Comparison of ENCODE assay signal across 8 cellular contexts in the genomic region with DNA sequence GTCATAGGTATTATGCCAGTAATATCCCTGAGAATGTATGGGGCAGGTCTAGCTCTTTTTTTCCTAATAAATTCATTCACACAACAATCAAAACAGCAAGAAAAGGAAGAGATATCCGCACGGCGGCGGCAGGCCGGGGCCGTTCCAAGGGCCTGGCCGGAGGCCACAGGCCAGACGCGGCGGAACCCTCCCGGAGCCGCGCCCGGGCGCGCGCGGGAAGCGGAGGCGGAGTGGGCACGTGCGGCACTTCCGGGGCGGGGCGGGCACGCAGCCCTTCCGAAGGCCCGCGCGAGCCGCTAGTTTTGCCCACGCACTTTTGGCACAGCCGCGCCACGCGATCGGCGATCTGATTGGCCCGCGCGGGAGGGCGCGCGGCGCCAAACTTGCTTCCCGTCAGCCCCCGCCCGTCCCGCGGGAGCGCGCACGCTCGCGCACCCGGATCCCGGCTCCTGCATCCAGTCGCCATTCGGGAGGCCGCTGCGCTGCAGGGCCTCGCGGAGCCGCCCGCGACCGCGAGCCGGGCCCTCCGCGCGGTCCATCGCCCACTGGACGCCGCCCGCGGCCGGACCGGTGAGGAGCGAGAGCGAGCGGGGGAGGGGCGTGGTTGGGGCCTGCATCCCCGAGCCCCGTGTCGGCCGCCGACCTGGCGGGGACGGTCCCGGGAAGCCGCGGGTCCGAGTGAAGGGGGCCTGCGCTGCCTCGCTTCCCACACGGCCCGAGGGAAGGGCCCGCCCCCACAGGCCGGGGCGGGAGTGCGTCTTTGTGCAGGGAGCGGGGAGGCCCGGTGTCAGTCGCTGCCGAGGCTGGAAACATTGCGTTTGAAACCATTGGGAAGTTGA. TPM values are rescaled to one million over a fixed set of nuclear protein-coding genes. Genes with fewer than 3 reads are reported as not detected.
DNase-seq lines count a peak whose midpoint lies in the region; ATAC-seq and TF ChIP-seq lines count a peak whose summit lies in the region.

TSS of gene CHAMP1 (plus strand) at position 430 of the 839 bp plus-strand sequence. CDS start 9,340 bp downstream, outside the sequence.

- no peaks in the 10 kb centered on the region for H3K9me3 ChIP-seq in adrenal gland (replicated peaks in 1 of 3)
- H3K9me3 ChIP-seq in heart left ventricle = no peaks in the 10 kb centered on the region
- H3K9me3 ChIP-seq in transverse colon = no peaks in the 10 kb centered on the region

- 0 to 1% (median 0%) methylated on average over 49 to 107 of the region's 107 CpGs for whole genome bisulfite sequencing in adrenal gland, 4 donors
- 0 to 1% (median 0%) methylated on average over 32 to 107 of the region's 107 CpGs for WGBS in heart left ventricle, 4 donors
- 0% methylated on average over 7 to 92 of the region's 107 CpGs for WGBS in transverse colon (ENCODE audit: low coverage in 1 of 2), 2 donors

- no peak for TF ChIP-seq EP300 in transverse colon (IDR thresholded peaks at IDR 0.05; ENCODE audit: low read depth)

- TF ChIP-seq CTCF in GM13977 (IDR thresholded peaks at IDR 0.05; ENCODE audit: extremely low read depth, insufficient read depth, missing control alignments) = no peak
- peak in 1 of 6 experiments; percentile 35 for TF ChIP-seq CTCF in adrenal gland (IDR thresholded peaks at IDR 0.05)
- TF ChIP-seq CTCF in heart left ventricle (IDR thresholded peaks at IDR 0.05) = peak in 1 of 12 donors; percentile 9
- no peak for TF ChIP-seq CTCF in transverse colon (IDR thresholded peaks at IDR 0.05)

- H3K4me3 ChIP-seq in adrenal gland = peak within 1 kb of the TSS; percentile 41 to 98 (median 64)
- peak within 1 kb of the TSS; percentile 68 to 95 (median 80) for H3K4me3 ChIP-seq in heart left ventricle
- peak within 1 kb of the TSS; percentile 85 to 92 (median 88) for H3K4me3 ChIP-seq in transverse colon

- H3K27me3 ChIP-seq in adrenal gland = no peaks in the 10 kb centered on the region
- no peaks in the 10 kb centered on the region for H3K27me3 ChIP-seq in heart left ventricle
- H3K27me3 ChIP-seq in transverse colon = no peaks in the 10 kb centered on the region

- intact Hi-C loops in adrenal gland (cut with DNase I) (no loop called here), heart left ventricle (cut with DNase I) (loop anchor here in 2 of 10 donors (1.0 kb wide), 1 partner anchor 33 kb away; the partner anchor contains the start of gene UPF3A (in 2 of the 2)), transverse colon (cut with DNase I; ENCODE audit: low total_unique reads) (no loop called here)

- H3K27ac ChIP-seq in adrenal gland = peak within 1 kb of the TSS; percentile 78 to 99 (median 93)
- H3K27ac ChIP-seq in heart left ventricle = peak within 1 kb of the TSS; percentile 51 to 97 (median 92)
- H3K27ac ChIP-seq in transverse colon = peak within 1 kb of the TSS; percentile 95 to 99 (median 98)

- TF ChIP-seq POLR2A in adrenal gland (IDR thresholded peaks at IDR 0.05) (peak; percentile 90 to 96), heart left ventricle (IDR thresholded peaks at IDR 0.05) (peak; percentile 8 to 88), transverse colon (IDR thresholded peaks at IDR 0.05) (peak; percentile 60)

- ATAC-seq in HG02852 (IDR thresholded peaks at IDR 0.05; ENCODE audit: unreplicated experiment) = peak; percentile 79
- peak; percentile 86 to 97 (median 96) for ATAC-seq in heart left ventricle

- in situ Hi-C loops in GM13977 (cut with MboI; ENCODE audit: low pct_unique_long_range_greater_than_20kb, low sequenced_read_pairs, unreplicated experiment) (no loop called here), transverse colon (cut with MboI; ENCODE audit: low pct_ligation_motif_present in 1 of 4, low pct_unique_long_range_greater_than_20kb in 1 of 4, low sequenced_read_pairs in 3 of 4) (no loop called here)

- DNase-seq in GM13977 (ENCODE audit: low spot score) = peak; percentile 96
- DNase-seq in NCI-H1436 treated with DMSO at 0.1 percent for 48 hours (lab: John Stamatoyannopoulos, UW) = peak; percentile 64
- DNase-seq in T-helper 1 cell = peak; percentile 79 to 96 (median 81)
- peak; percentile 95 to 98 (median 97) for DNase-seq in adrenal gland
- DNase-seq in heart left ventricle = peak; percentile 96 to 99 (median 97)
- peak; percentile 93 for DNase-seq in pons (ENCODE audit: low spot score)
- peak; percentile 97 for DNase-seq in transverse colon

- H3K4me1 ChIP-seq in adrenal gland (replicated peaks in 1 of 2) (peaks cover 15 to 46% of the 10 kb centered on the region in 2 donors), heart left ventricle (peaks cover 2 to 50% (median 33%) of the 10 kb centered on the region in 12 donors), transverse colon (peaks cover 6 to 50% (median 26%) of the 10 kb centered on the region in 4 donors)

- no peaks in the 10 kb centered on the region for H3K36me3 ChIP-seq in adrenal gland (replicated peaks in 1 of 2)
- H3K36me3 ChIP-seq in heart left ventricle = no peaks in the 10 kb centered on the region
- no peaks in the 10 kb centered on the region for H3K36me3 ChIP-seq in transverse colon

RNA-seq across cellular contexts. Expression of gene CHAMP1, which starts in this region (rescaled TPM):
- total RNA-seq in adrenal gland (10 to 100 TPM in 7 of 8 donors, 1 to 10 TPM in 1; 7.4 to 23.9 (median 19.8) TPM), heart left ventricle (10 to 100 TPM in 5 of 9 donors, 1 to 10 TPM in 4; 7.0 to 17.5 (median 12.1) TPM), transverse colon (10 to 100 TPM in 3 of 4 donors, 1 to 10 TPM in 1; 3.4 to 57.2 (median 20.0) TPM)
- polyA plus RNA-seq in adrenal gland (10 to 100 TPM in 1 of 3 donors, 1 to 10 TPM in 2; 3.8 to 22.8 (median 4.2) TPM), heart left ventricle (1 to 10 TPM; 3.2 to 6.2 TPM)

Comparison
In these comparisons a context has a peak if more than half of its experiments do, and no peak if none do; other contexts are left out.
1. Peak in every context shown above with its lines: DNase-seq, ATAC-seq, H3K4me3 ChIP-seq and H3K27ac ChIP-seq.